ENCODE assay signal across 30 cellular contexts in genomic region chr20:39839406-39840119, GRCh38.
"Had no signal": no experiment of that assay in that cellular context is flagged by ENCODE, and none has a peak within 500 bp of the region (broad histone marks: within the 10 kb centered on the region; RNA-seq: fewer than 3 reads in every experiment).

No MANE protein-coding gene starts in this region.

- H3K36me3 ChIP-seq: adrenal gland, colonic mucosa, esophagus squamous epithelium, heart right ventricle, upper lobe of left lung, vagina, WERI-Rb-1 had no signal

- H3K9me3 ChIP-seq: adrenal gland, body of pancreas, colonic mucosa, esophagus squamous epithelium, heart right ventricle, upper lobe of left lung, vagina had no signal

- H3K4me1 ChIP-seq: adrenal gland, body of pancreas, colonic mucosa, esophagus squamous epithelium, upper lobe of left lung, vagina had no signal

- H3K4me3 ChIP-seq: adrenal gland, body of pancreas, colonic mucosa, esophagus squamous epithelium, heart right ventricle, upper lobe of left lung, vagina had no signal

- H3K4me1 Mint-ChIP-seq: activated naive CD8-positive, alpha-beta T cell treated with anti-CD3 and anti-CD28 coated beads for 36 hours; mesothelial cell of epicardium; naive thymus-derived CD4-positive, alpha-beta T cell; neural crest cell had no signal

- H3K9me3 Mint-ChIP-seq: activated naive CD4-positive, alpha-beta T cell treated with anti-CD3 and anti-CD28 coated beads for 36 hours; activated T-helper 1 cell treated with anti-CD3 and anti-CD28 coated beads, Interleukin-12 subunit alpha, Interleukin-12 subunit beta, Interleukin-2, Interleukin-4 antibody, amounts not matched to agents 30 ng/mL and 10 ng/mL and 1 ng/mL, durations not matched to agents 14 hours and 24 hours and 36 hours had no signal

- ATAC-seq: activated CD4-positive, CD25-positive, alpha-beta regulatory T cell treated with anti-CD3 and anti-CD28 coated beads, Interleukin-2, amount 50 U/mL, for 24 hours; body of pancreas; heart right ventricle; naive thymus-derived CD4-positive, alpha-beta T cell; right cardiac atrium; stimulated activated naive CD8-positive, alpha-beta T cell treated with anti-CD3 and anti-CD28 coated beads, Interleukin-15, Interleukin-2, amounts not matched to agents 100 U/mL and 50 U/mL, for 24 hours had no signal

- H3K27me3 ChIP-seq: adrenal gland, body of pancreas, colonic mucosa, esophagus squamous epithelium, upper lobe of left lung, vagina had no signal

- H3K4me3 Mint-ChIP-seq: activated naive CD4-positive, alpha-beta T cell treated with anti-CD3 and anti-CD28 coated beads for 36 hours; activated naive CD8-positive, alpha-beta T cell treated with anti-CD3 and anti-CD28 coated beads for 36 hours; activated T-helper 1 cell treated with anti-CD3 and anti-CD28 coated beads, Interleukin-12 subunit alpha, Interleukin-12 subunit beta, Interleukin-2, Interleukin-4 antibody, amounts not matched to agents 30 ng/mL and 10 ng/mL and 1 ng/mL, durations not matched to agents 14 hours and 24 hours and 36 hours; mesothelial cell of epicardium; naive thymus-derived CD4-positive, alpha-beta T cell; neural crest cell had no signal

- H3K36me3 Mint-ChIP-seq: activated naive CD8-positive, alpha-beta T cell treated with anti-CD3 and anti-CD28 coated beads for 36 hours; mesothelial cell of epicardium; naive thymus-derived CD4-positive, alpha-beta T cell had no signal

- H3K27ac ChIP-seq: adrenal gland, body of pancreas, colonic mucosa, epithelial cell of prostate, esophagus squamous epithelium, heart right ventricle, upper lobe of left lung, vagina, WERI-Rb-1 had no signal

- H3K27ac Mint-ChIP-seq: activated naive CD4-positive, alpha-beta T cell treated with anti-CD3 and anti-CD28 coated beads for 36 hours; activated naive CD8-positive, alpha-beta T cell treated with anti-CD3 and anti-CD28 coated beads for 36 hours; activated T-helper 1 cell treated with anti-CD3 and anti-CD28 coated beads, Interleukin-12 subunit alpha, Interleukin-12 subunit beta, Interleukin-2, Interleukin-4 antibody, amounts not matched to agents 30 ng/mL and 10 ng/mL and 1 ng/mL, durations not matched to agents 14 hours and 24 hours and 36 hours; mesothelial cell of epicardium; naive thymus-derived CD4-positive, alpha-beta T cell had no signal

- FAIRE-seq: endometrium had no signal

- DNase-seq: activated CD4-positive, alpha-beta T cell treated with anti-CD3 and anti-CD28 coated beads for 48 hours; activated CD4-positive, alpha-beta T cell treated with anti-CD3 and anti-CD28 coated beads, Interleukin-2, amount 50 U/mL, for 48 hours; activated CD8-positive, alpha-beta memory T cell treated with anti-CD3 and anti-CD28 coated beads for 24 hours; activated effector memory CD4-positive, alpha-beta T cell treated with anti-CD3 and anti-CD28 coated beads, Interleukin-2, amount 50 U/mL, for 16 hours; activated naive CD4-positive, alpha-beta T cell treated with anti-CD3 and anti-CD28 coated beads for 36 hours; activated naive CD8-positive, alpha-beta T cell treated with anti-CD3 and anti-CD28 coated beads for 36 hours; activated T-cell treated with anti-CD3 and anti-CD28 coated beads, Interleukin-2, amount 50 U/mL, for 1 hour; adrenal gland; aorta; cerebellar nuclear complex; colonic mucosa; effector CD8-positive, alpha-beta T cell; esophagus squamous epithelium; foreskin melanocyte; heart right ventricle; naive thymus-derived CD4-positive, alpha-beta T cell; occipital lobe; right cardiac atrium; stimulated activated CD4-positive, alpha-beta T cell treated with anti-CD3 and anti-CD28 coated beads, Interleukin-2, amount 100 ng/mL, for 48 hours; stimulated activated naive CD8-positive, alpha-beta T cell treated with anti-CD3 and anti-CD28 coated beads, Interleukin-15, Interleukin-2, amounts not matched to agents 100 U/mL and 50 U/mL, for 24 hours; WERI-Rb-1 had no signal
